ENCODE assay signal across 8 cellular contexts in the genomic region with DNA sequence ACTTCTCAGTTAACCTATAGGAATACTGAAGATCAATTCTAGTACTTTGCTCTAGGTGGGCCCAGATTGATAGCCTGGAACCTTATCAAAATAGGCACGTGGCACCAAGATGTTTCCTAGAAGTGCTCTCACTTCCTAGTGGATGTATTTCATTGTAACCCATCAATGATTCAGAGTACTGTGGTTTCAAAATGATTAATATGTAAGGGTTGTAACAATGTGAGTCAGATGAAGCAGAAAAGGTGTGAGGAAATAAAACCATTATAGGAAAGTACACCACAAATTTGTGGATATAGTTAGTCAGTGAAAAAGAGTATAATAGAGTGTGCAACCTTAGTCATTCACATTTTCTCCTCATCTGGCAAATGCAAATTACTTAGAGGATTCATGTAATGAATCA.
DNase-seq lines count a peak whose midpoint lies in the region; ATAC-seq, FAIRE-seq and TF ChIP-seq lines count a peak whose summit lies in the region.
"Had no signal": no experiment of that assay in that cellular context is flagged by ENCODE, and none has a peak within 500 bp of the region (broad histone marks: within the 10 kb centered on the region; RNA-seq: fewer than 3 reads in every experiment).

No MANE protein-coding gene starts in this region.

- no peaks in the 10 kb centered on the region for H3K9me2 ChIP-seq in hepatocyte (replicated peaks; ENCODE audit: insufficient read depth)

- no peaks in the 10 kb centered on the region for H3K27me3 ChIP-seq in bronchial epithelial cell (ENCODE audit: control insufficient read depth, insufficient read depth, low read length)
- no peaks in the 10 kb centered on the region for H3K27me3 ChIP-seq in mesenchymal stem cell (ENCODE audit: control insufficient read depth in 1 of 2, insufficient read depth in 1 of 2, low read length in 2 of 2)
- H3K27me3 ChIP-seq in hepatocyte, result no peaks in the 10 kb centered on the region

- TF ChIP-seq CTCF in bronchial epithelial cell (IDR thresholded peaks at IDR 0.05; ENCODE audit: insufficient read depth, low read length, severe bottlenecking) (no peak), hepatocyte (IDR thresholded peaks at IDR 0.05; ENCODE audit: poor library complexity) (no peak)

- FAIRE-seq in HTR-8/SVneo (lab: Jason Lieb, UNC), result no peak
- no peak for FAIRE-seq in bronchial epithelial cell (lab: Jason Lieb, UNC)

- no peak overlapping the region for H3K14ac ChIP-seq in mesenchymal stem cell (ENCODE audit: low read length in 2 of 2)

- no peak overlapping the region for H2BK12ac ChIP-seq in mesenchymal stem cell (ENCODE audit: low read length in 2 of 2)

- H4K91ac ChIP-seq in mesenchymal stem cell (ENCODE audit: low read length), result no peak overlapping the region

- no peak overlapping the region for H2BK120ac ChIP-seq in mesenchymal stem cell (ENCODE audit: low read depth, low read length)

- H3K4me2 ChIP-seq in mesenchymal stem cell (ENCODE audit: low read length, poor library complexity, severe bottlenecking) (no peak overlapping the region), hepatocyte (no peak overlapping the region)
- H3K4me2 ChIP-seq: PC-9 had no signal

- no peak overlapping the region for H3K18ac ChIP-seq in mesenchymal stem cell (ENCODE audit: low read depth in 1 of 2, low read length in 2 of 2)

- H4K20me1 ChIP-seq in hepatocyte (ENCODE audit: insufficient read depth, poor library complexity, severe bottlenecking), result no peaks in the 10 kb centered on the region

- DNase-seq in EH (ENCODE audit: low read depth) (peak; percentile 68), HTR-8/SVneo (ENCODE audit: insufficient read length, low spot score) (peak; percentile 20), bronchial epithelial cell (ENCODE audit: low read depth) (peak; percentile 99), mesenchymal stem cell (peak; percentile 44), hepatocyte (ENCODE audit: low spot score) (no peak), NCI-H446 (lab: John Stamatoyannopoulos, UW) (no peak)

- H3K36me3 ChIP-seq in bronchial epithelial cell (ENCODE audit: control insufficient read depth, insufficient read depth, low read length) (no peaks in the 10 kb centered on the region), mesenchymal stem cell (ENCODE audit: control insufficient read depth in 1 of 2, insufficient read depth in 2 of 2, low read depth in 1 of 2, low read length in 2 of 2) (no peaks in the 10 kb centered on the region), hepatocyte (replicated peaks; ENCODE audit: insufficient read depth, low read depth) (no peaks in the 10 kb centered on the region)

- no peak overlapping the region for H2BK5ac ChIP-seq in mesenchymal stem cell (ENCODE audit: low read depth, low read length, poor library complexity, severe bottlenecking)

- H2AFZ ChIP-seq in mesenchymal stem cell (ENCODE audit: low read depth, low read length) (no peak overlapping the region), hepatocyte (no peak overlapping the region)
- H2AFZ ChIP-seq: PC-9 had no signal

- H3K79me2 ChIP-seq in hepatocyte, result no peaks in the 10 kb centered on the region

- H2BK15ac ChIP-seq in mesenchymal stem cell (ENCODE audit: low read depth, poor library complexity, severe bottlenecking), result no peak overlapping the region

- H4K8ac ChIP-seq in mesenchymal stem cell (ENCODE audit: low read length), result no peak overlapping the region

- H3K9me3 ChIP-seq in mesenchymal stem cell (ENCODE audit: control insufficient read depth, low read length), result peaks cover 4% of the 10 kb centered on the region
- H3K9me3 ChIP-seq in hepatocyte (ENCODE audit: low read depth), result no peaks in the 10 kb centered on the region

- 30% methylated on average over 1 of the region's 1 CpG for WGBS in mesenchymal stem cell
- WGBS in hepatocyte (ENCODE audit: low lambda C conversion rate, missing lambda C conversion rate), result 46% methylated on average over 1 of the region's 1 CpG

- H2AK5ac ChIP-seq in mesenchymal stem cell (ENCODE audit: low read length, severe bottlenecking), result no peak overlapping the region

- no peak overlapping the region for H3K23ac ChIP-seq in mesenchymal stem cell (ENCODE audit: low read length in 2 of 2)

- H3K27ac ChIP-seq in mesenchymal stem cell (ENCODE audit: low read length, poor library complexity, severe bottlenecking) (no peak overlapping the region), hepatocyte (no peak overlapping the region)
- H3K27ac ChIP-seq: PC-9 had no signal

- H3K4me3 ChIP-seq in bronchial epithelial cell (ENCODE audit: low read depth, low read length) (no peak overlapping the region), mesenchymal stem cell (ENCODE audit: insufficient read depth in 1 of 2, low read depth in 1 of 2, low read length in 2 of 2) (no peak overlapping the region), hepatocyte (no peak overlapping the region)
- H3K4me3 ChIP-seq: PC-9 had no signal

- H3K4me1 ChIP-seq in mesenchymal stem cell (ENCODE audit: control insufficient read depth, insufficient read depth, low read depth, low read length), result no peaks in the 10 kb centered on the region
- no peaks in the 10 kb centered on the region for H3K4me1 ChIP-seq in hepatocyte (ENCODE audit: insufficient read depth)

- H3K79me1 ChIP-seq in mesenchymal stem cell (replicated peaks; ENCODE audit: low read length, poor library complexity, severe bottlenecking), result no peaks in the 10 kb centered on the region

- no peak for ATAC-seq in HG02884 (IDR thresholded peaks at IDR 0.05; ENCODE audit: unreplicated experiment)

- H3K9ac ChIP-seq in mesenchymal stem cell (ENCODE audit: low read length), result peak overlapping the region; percentile 69

- H3K4ac ChIP-seq in mesenchymal stem cell (ENCODE audit: low read depth in 1 of 2, low read length in 2 of 2), result no peak overlapping the region

Comparison
In these comparisons a context has a peak if more than half of its experiments do, and no peak if none do; other contexts are left out.
1. DNase-seq: peak in EH (single experiment), HTR-8/SVneo (single experiment), bronchial epithelial cell (single experiment) and mesenchymal stem cell (single experiment); none in hepatocyte (single experiment) and NCI-H446 (0 of 2).